ENCODE assay signal across 8 cellular contexts in genomic region chr1:65068202-65069011, GRCh38.
DNase-seq lines count a peak whose midpoint lies in the region; ATAC-seq and TF ChIP-seq lines count a peak whose summit lies in the region.

No MANE protein-coding gene starts in this region.

- H3K4me1 ChIP-seq in HAP-1 (peaks cover 12% of the 10 kb centered on the region), Peyer's patch (peaks cover 0 to 24% (median 3%) of the 10 kb centered on the region in 4 donors), right lobe of liver (peaks cover 0 to 17% (median 0%) of the 10 kb centered on the region in 4 donors)

- intact Hi-C loops in right lobe of liver (cut with DNase I): loop anchor here in 1 of 2 donors (10.0 kb wide), 1 partner anchor 136 kb away; no protein-coding TSS in a partner anchor

- H3K27ac ChIP-seq in Peyer's patch (peak overlapping the region; percentile 95 to 100 (median 99)), right lobe of liver (peak overlapping the region; percentile 98 to 100 (median 99))

- H3K36me3 ChIP-seq in HAP-1 (replicated peaks) (no peaks in the 10 kb centered on the region), Peyer's patch (no peaks in the 10 kb centered on the region), right lobe of liver (no peaks in the 10 kb centered on the region)

- in situ Hi-C loops in HAP-1 (cut with MboI; ENCODE audit: low sequenced_read_pairs): loop anchor here (5.0 to 25.0 kb wide), 4 partner anchors 79 to 619 kb away; partner anchors contain the start of genes AK4, LEPR and LEPROT

- TF ChIP-seq CTCF in Peyer's patch (IDR thresholded peaks at IDR 0.05) (no peak), cardiac fibroblast (IDR thresholded peaks at IDR 0.05; ENCODE audit: low read depth, low read length) (no peak), right lobe of liver (IDR thresholded peaks at IDR 0.05) (no peak)

- no peaks in the 10 kb centered on the region for H3K27me3 ChIP-seq in HAP-1 (ENCODE audit: low read depth)
- H3K27me3 ChIP-seq in Peyer's patch: no peaks in the 10 kb centered on the region
- no peaks in the 10 kb centered on the region for H3K27me3 ChIP-seq in right lobe of liver

- H3K9me3 ChIP-seq in HAP-1 (no peaks in the 10 kb centered on the region), Peyer's patch (no peaks in the 10 kb centered on the region), right lobe of liver (no peaks in the 10 kb centered on the region)

- ATAC-seq in right lobe of liver: peak; percentile 3 to 19 (median 8)

- peak; percentile 29 for DNase-seq in EL
- DNase-seq in HAP-1 (ENCODE audit: low spot score in 2 of 2): peak in 1 of 2 experiments; percentile 13
- DNase-seq in Peyer's patch: peak in 2 of 3 donors; percentile 40 to 55
- DNase-seq in cardiac fibroblast (ENCODE audit: low read depth in 2 of 2): peak; percentile 31 to 68
- no peak for DNase-seq in right lobe of liver
- DNase-seq in superior temporal gyrus (ENCODE audit: extremely low spot score): peak; percentile 73
- no peak for DNase-seq in NCI-H446 treated with DMSO at 0.1 percent for 48 hours (lab: John Stamatoyannopoulos, UW)
- DNase-seq in iPS-NIHi11 (ENCODE audit: low spot score): no peak

- H3K4me3 ChIP-seq in HAP-1 (peak overlapping the region; percentile 49), Peyer's patch (peak overlapping the region; percentile 90 to 96 (median 94)), cardiac fibroblast (replicated peaks in 1 of 2; ENCODE audit: low read depth in 2 of 2, low read length in 2 of 2) (peak overlapping the region; percentile 82 to 84), right lobe of liver (peak overlapping the region; percentile 57 to 76 (median 74))

- under 1% methylated on average over 20 of the region's 20 CpGs for WGBS in right lobe of liver (ENCODE audit: insufficient coverage, low coverage, low lambda C conversion rate, missing lambda C conversion rate)

- TF ChIP-seq POLR2A in Peyer's patch (IDR thresholded peaks at IDR 0.05) (no peak), right lobe of liver (IDR thresholded peaks at IDR 0.05) (no peak)

Comparison
In these comparisons a context has a peak if more than half of its experiments do, and no peak if none do; other contexts are left out.
1. DNase-seq: peak in EL (single experiment), Peyer's patch (2 of 3), cardiac fibroblast (2 of 2) and superior temporal gyrus (single experiment); none in right lobe of liver (0 of 3), NCI-H446 treated with DMSO at 0.1 percent for 48 hours (single experiment) and iPS-NIHi11 (single experiment).
2. Peak in every context shown above with its lines, with median percentiles within 50 percentile points of each other: H3K4me3 ChIP-seq.